1 cellular context compared by ENCODE assay signal in genomic region chr12:89024580-89024979, GRCh38.
TF ChIP-seq lines count a peak whose summit lies in the region.

No MANE protein-coding gene starts in this region.

TF ChIP-seq in K562, 482 proteins besides CTCF, POLR2A, EP300 and RAD21 (continued from another document):
- TF ChIP-seq TCF15 (CRISPR knock-in tag; IDR thresholded peaks at IDR 0.05) (no peak), RBM25 (IDR thresholded peaks at IDR 0.05; ENCODE audit: low read depth, low read length, severe bottlenecking) (peak; percentile 37), ZNF57 (CRISPR knock-in tag; IDR thresholded peaks at IDR 0.05) (no peak), HEY1 (CRISPR knock-in tag; IDR thresholded peaks at IDR 0.05; ENCODE audit: borderline replicate concordance) (no peak), CBX8 (IDR thresholded peaks at IDR 0.05; ENCODE audit: borderline replicate concordance, extremely low read depth, low read depth, low read length, poor library complexity, severe bottlenecking) (no peak), MLLT1 (IDR thresholded peaks at IDR 0.05) (no peak), SUPT5H (IDR thresholded peaks at IDR 0.05) (no peak), FOXK1 (CRISPR knock-in tag; IDR thresholded peaks at IDR 0.05; ENCODE audit: borderline replicate concordance) (no peak), ZBTB8A (IDR thresholded peaks at IDR 0.05; ENCODE audit: partially characterized antibody) (no peak), TCF3 (CRISPR knock-in tag; IDR thresholded peaks at IDR 0.05) (peak; percentile 21; the same call in 1 of the 2 replicates), KAT8 (IDR thresholded peaks at IDR 0.05; ENCODE audit: low read depth) (no peak), CREB3 (tag; conservative IDR thresholded peaks at IDR 0.05; ENCODE audit: low read depth) (no peak), AFF1 (IDR thresholded peaks at IDR 0.05; ENCODE audit: low read depth in 1 of 2, partially characterized antibody in 2 of 2) (no peak)
